ENCODE assay signal across 1 cellular context in the genomic region with DNA sequence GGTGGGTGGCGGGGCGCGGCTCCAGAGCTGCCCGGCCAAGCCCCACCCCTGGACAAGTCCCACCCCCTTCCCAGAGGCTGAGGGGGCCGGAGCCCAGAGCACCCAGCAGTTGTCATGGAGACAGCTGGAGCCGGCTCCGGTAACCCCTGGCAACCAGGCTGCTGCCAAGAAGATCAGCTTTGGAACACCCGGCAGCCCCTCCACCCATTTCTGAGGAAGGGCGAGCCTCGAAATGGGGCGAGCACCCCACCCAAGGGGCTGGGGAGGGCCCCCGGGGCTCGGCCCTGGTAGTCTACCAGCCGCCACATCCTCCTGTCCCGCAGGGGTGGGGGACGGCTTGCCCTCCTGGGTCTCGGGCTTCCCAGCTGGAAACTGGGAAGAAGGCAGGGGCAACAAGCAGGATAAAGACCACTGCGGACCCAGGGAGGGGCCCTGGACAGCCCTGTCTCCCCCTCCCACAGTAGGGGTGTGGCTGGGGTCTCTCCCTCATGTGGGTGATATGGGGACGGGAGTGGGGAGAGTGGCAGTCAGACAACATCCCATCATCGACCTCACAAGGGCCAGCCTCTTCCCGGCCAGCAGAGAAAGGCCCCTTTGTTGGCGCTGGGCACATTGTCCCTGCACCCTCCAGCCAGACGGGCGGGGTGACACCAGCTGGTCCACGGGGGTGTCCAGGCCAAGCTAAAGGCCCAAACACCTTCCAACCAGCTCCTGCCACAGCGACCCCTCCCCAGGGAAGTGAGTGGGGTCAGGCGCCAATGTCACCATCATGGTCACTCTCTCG.
TF ChIP-seq lines count a peak whose summit lies in the region.

No MANE protein-coding gene starts in this region.

TF ChIP-seq in SK-N-SH treated with all-trans-retinoic acid at 6 μM for 48 hours, 23 proteins besides CTCF, POLR2A, EP300 and RAD21 (continued from another document):
- TF ChIP-seq, protein P1, sequence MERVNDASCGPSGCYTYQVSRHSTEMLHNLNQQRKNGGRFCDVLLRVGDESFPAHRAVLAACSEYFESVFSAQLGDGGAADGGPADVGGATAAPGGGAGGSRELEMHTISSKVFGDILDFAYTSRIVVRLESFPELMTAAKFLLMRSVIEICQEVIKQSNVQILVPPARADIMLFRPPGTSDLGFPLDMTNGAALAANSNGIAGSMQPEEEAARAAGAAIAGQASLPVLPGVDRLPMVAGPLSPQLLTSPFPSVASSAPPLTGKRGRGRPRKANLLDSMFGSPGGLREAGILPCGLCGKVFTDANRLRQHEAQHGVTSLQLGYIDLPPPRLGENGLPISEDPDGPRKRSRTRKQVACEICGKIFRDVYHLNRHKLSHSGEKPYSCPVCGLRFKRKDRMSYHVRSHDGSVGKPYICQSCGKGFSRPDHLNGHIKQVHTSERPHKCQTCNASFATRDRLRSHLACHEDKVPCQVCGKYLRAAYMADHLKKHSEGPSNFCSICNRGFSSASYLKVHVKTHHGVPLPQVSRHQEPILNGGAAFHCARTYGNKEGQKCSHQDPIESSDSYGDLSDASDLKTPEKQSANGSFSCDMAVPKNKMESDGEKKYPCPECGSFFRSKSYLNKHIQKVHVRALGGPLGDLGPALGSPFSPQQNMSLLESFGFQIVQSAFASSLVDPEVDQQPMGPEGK (CRISPR knock-in tag; IDR thresholded peaks at IDR 0.05; ENCODE audit: borderline replicate concordance) = no peak
- TF ChIP-seq ZFP3 (CRISPR knock-in tag; IDR thresholded peaks at IDR 0.05) (no peak), ZNF70 (CRISPR knock-in tag; IDR thresholded peaks at IDR 0.05) (no peak)
